ENCODE assay signal across 18 cellular contexts in the genomic region with DNA sequence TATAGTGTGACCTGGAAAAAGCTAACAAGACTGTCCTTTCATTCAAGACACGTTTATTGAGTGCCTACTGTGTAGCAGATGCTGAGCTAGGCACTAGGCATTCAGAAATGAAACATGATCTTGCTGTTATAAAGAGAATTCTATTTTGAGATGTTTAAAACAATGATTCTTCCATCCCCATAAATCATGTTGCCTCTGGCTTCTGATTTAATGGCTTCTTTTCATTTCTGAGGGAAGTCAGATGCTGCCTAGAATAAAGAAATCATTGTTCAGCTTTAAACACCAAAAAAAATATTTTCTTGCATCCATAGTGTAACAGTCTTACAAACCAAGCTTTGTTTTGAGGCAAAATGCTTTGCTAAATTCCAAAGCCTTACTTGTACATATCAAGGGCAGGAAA.
DNase-seq lines count a peak whose midpoint lies in the region; ATAC-seq and TF ChIP-seq lines count a peak whose summit lies in the region.
"Had no signal": no experiment of that assay in that cellular context is flagged by ENCODE, and none has a peak within 500 bp of the region (broad histone marks: within the 10 kb centered on the region; RNA-seq: fewer than 3 reads in every experiment).

No MANE protein-coding gene starts in this region.

- H3K27ac ChIP-seq in uterus: no peak overlapping the region
- H3K27ac ChIP-seq: A549, BLaER1, KMS-11 had no signal

- peak; percentile 5 for DNase-seq in Ammon's horn (ENCODE audit: low spot score)
- peak; percentile 3 for DNase-seq in M059J (ENCODE audit: low read depth)
- peak; percentile 79 for DNase-seq in pons (ENCODE audit: low spot score)
- DNase-seq in nephron progenitor cell: no peak
- DNase-seq in uterus: no peak
- DNase-seq: CD8-positive, alpha-beta T cell; GF-D8; H9; NCI-H1436; NCI-H1930; NCI-H510A; RPMI8226; SIG-M5 had no signal

- no peaks in the 10 kb centered on the region for H3K4me1 Mint-ChIP-seq in nephron progenitor cell
- no peaks in the 10 kb centered on the region for H3K4me1 Mint-ChIP-seq in stimulated activated memory B cell treated with anti-CD40 and anti-IgM and Interleukin-4, amounts not matched to agents 10 μg/mL and 1 μg/mL and 100 μg/mL, for 72 hours

- peaks cover 8% of the 10 kb centered on the region for H3K27me3 Mint-ChIP-seq in nephron progenitor cell (ENCODE audit: low read depth, poor library complexity)
- no peaks in the 10 kb centered on the region for H3K27me3 Mint-ChIP-seq in stimulated activated memory B cell treated with anti-CD40 and anti-IgM and Interleukin-4, amounts not matched to agents 10 μg/mL and 1 μg/mL and 100 μg/mL, for 72 hours

- intact Hi-C loops in uterus (cut with DNase I; ENCODE audit: low total_unique reads): no loop called here

- H3K4me1 ChIP-seq in uterus: no peaks in the 10 kb centered on the region
- H3K4me1 ChIP-seq: A549, BLaER1 had no signal

- TF ChIP-seq CTCF in nephron progenitor cell (IDR thresholded peaks at IDR 0.05) (no peak), uterus (IDR thresholded peaks at IDR 0.05) (no peak)

- no peak overlapping the region for H3K4me3 ChIP-seq in uterus
- H3K4me3 ChIP-seq: A549, BLaER1 had no signal

- ATAC-seq in SK-N-SH treated with all-trans-retinoic acid at 6 μM for 48 hours: no peak
- no peak for ATAC-seq in stimulated activated memory B cell treated with anti-CD40 and anti-IgM and Interleukin-4, amounts not matched to agents 10 μg/mL and 1 μg/mL and 100 μg/mL, for 72 hours
- ATAC-seq: A549; CD8-positive, alpha-beta T cell had no signal

- no peak overlapping the region for H3K4me3 Mint-ChIP-seq in nephron progenitor cell
- no peak overlapping the region for H3K4me3 Mint-ChIP-seq in stimulated activated memory B cell treated with anti-CD40 and anti-IgM and Interleukin-4, amounts not matched to agents 10 μg/mL and 1 μg/mL and 100 μg/mL, for 72 hours
- H3K4me3 Mint-ChIP-seq: CD8-positive, alpha-beta T cell; H9 had no signal

- H3K27me3 ChIP-seq in uterus: no peaks in the 10 kb centered on the region
- H3K27me3 ChIP-seq: BLaER1 had no signal

- no peak for TF ChIP-seq POLR2A in uterus (IDR thresholded peaks at IDR 0.05)

- H3K36me3 ChIP-seq in uterus: no peaks in the 10 kb centered on the region
- H3K36me3 ChIP-seq: BLaER1 had no signal

- no peak overlapping the region for H3K27ac Mint-ChIP-seq in nephron progenitor cell
- H3K27ac Mint-ChIP-seq in stimulated activated memory B cell treated with anti-CD40 and anti-IgM and Interleukin-4, amounts not matched to agents 10 μg/mL and 1 μg/mL and 100 μg/mL, for 72 hours: no peak overlapping the region
- H3K27ac Mint-ChIP-seq: CD8-positive, alpha-beta T cell had no signal

- no peaks in the 10 kb centered on the region for H3K9me3 Mint-ChIP-seq in nephron progenitor cell
- peaks cover 3% of the 10 kb centered on the region for H3K9me3 Mint-ChIP-seq in stimulated activated memory B cell treated with anti-CD40 and anti-IgM and Interleukin-4, amounts not matched to agents 10 μg/mL and 1 μg/mL and 100 μg/mL, for 72 hours
- H3K9me3 Mint-ChIP-seq: CD8-positive, alpha-beta T cell; H9 had no signal

- H3K9me3 ChIP-seq in uterus: no peaks in the 10 kb centered on the region
- H3K9me3 ChIP-seq: A549, BLaER1 had no signal

- H3K36me3 Mint-ChIP-seq in nephron progenitor cell (ENCODE audit: low read depth): no peaks in the 10 kb centered on the region
- no peaks in the 10 kb centered on the region for H3K36me3 Mint-ChIP-seq in stimulated activated memory B cell treated with anti-CD40 and anti-IgM and Interleukin-4, amounts not matched to agents 10 μg/mL and 1 μg/mL and 100 μg/mL, for 72 hours
- H3K36me3 Mint-ChIP-seq: CD8-positive, alpha-beta T cell had no signal

TF ChIP-seq in SK-N-SH treated with all-trans-retinoic acid at 6 μM for 48 hours, 23 proteins besides CTCF, POLR2A, EP300 and RAD21:
- TF ChIP-seq ZC3H10 (CRISPR knock-in tag; IDR thresholded peaks at IDR 0.05) (peak; percentile 39; the same call in 1 of the 2 replicates), ZNF8 (CRISPR knock-in tag; IDR thresholded peaks at IDR 0.05) (no peak)

Comparison
In these comparisons a context has a peak if more than half of its experiments do, and no peak if none do; other contexts are left out.
1. DNase-seq: peak in Ammon's horn (single experiment), M059J (single experiment) and pons (single experiment); none in nephron progenitor cell (single experiment) and uterus (0 of 2).